25 cellular contexts compared by ENCODE assay signal in genomic region chr19:5882421-5882968, GRCh38. TPM values are rescaled to one million over a fixed set of nuclear protein-coding genes. Genes with fewer than 3 reads are reported as not detected.
A peak's percentile ranks its signal among the peaks of the same experiment; 100 is the strongest.
DNase-seq lines count a peak whose midpoint lies in the region; ATAC-seq, FAIRE-seq and TF ChIP-seq lines count a peak whose summit lies in the region.
"Had no signal": no experiment of that assay in that cellular context is flagged by ENCODE, and none has a peak within 500 bp of the region (broad histone marks: within the 10 kb centered on the region; RNA-seq: fewer than 3 reads in every experiment).

No MANE protein-coding gene starts in this region.

- no peaks in the 10 kb centered on the region for H3K4me1 Mint-ChIP-seq in CD4-positive, alpha-beta memory T cell
- H3K4me1 Mint-ChIP-seq: activated naive CD4-positive, alpha-beta T cell treated with anti-CD3 and anti-CD28 coated beads, Interleukin-2, amount 50 U/mL, for 24 hours; central memory CD8-positive, alpha-beta T cell had no signal

- H3K4me2 ChIP-seq in HepG2 (ENCODE audit: low read depth, low read length), result no peak overlapping the region

- H4K20me1 ChIP-seq in HepG2 (ENCODE audit: insufficient read depth, low read length), result no peaks in the 10 kb centered on the region

- no TSS peak for BruUV-seq in HepG2 (replicated peaks; lab: Mats Ljungman, UMichigan)

- no peaks in the 10 kb centered on the region for H3K36me3 Mint-ChIP-seq in CD4-positive, alpha-beta memory T cell
- H3K36me3 Mint-ChIP-seq: activated naive CD4-positive, alpha-beta T cell treated with anti-CD3 and anti-CD28 coated beads, Interleukin-2, amount 50 U/mL, for 24 hours; natural killer cell treated with Interleukin-12 subunit alpha and Interleukin-12 subunit beta and Interleukin-15 and Interleukin-18, amount 100 ng/mL, for 72 hours; stimulated activated naive B cell treated with anti-CD40 and anti-IgM and Interleukin-4, amounts not matched to agents 10 μg/mL and 1 μg/mL and 100 μg/mL, for 72 hours had no signal

- no peak for FAIRE-seq in HepG2 (lab: Jason Lieb, UNC)
- FAIRE-seq: GM18507, HTR-8/SVneo had no signal

- H3K4me3 ChIP-seq in HepG2 (replicated peaks in 1 of 3; ENCODE audit: insufficient read depth in 1 of 3, low read depth in 2 of 3, low read length in 3 of 3), result no peak overlapping the region
- H3K4me3 ChIP-seq in right lobe of liver, result no peak overlapping the region
- H3K4me3 ChIP-seq in CD4-positive, alpha-beta memory T cell (ENCODE audit: low read length in 2 of 2), result no peak overlapping the region
- H3K4me3 ChIP-seq: ascending aorta, thyroid gland had no signal

- POLR2A ChIA-PET in HepG2 (lab: Yijun Ruan, JAX), result interaction anchor here (1.2 to 2.1 kb wide), 2 partner anchors 21 to 54 kb away, joined by 4 to 8 read pairs; partner anchors contain the start of gene NDUFA11
- POLR2A ChIA-PET in CD4-positive, alpha-beta memory T cell (lab: Charles Lee; ENCODE audit: partially characterized antibody), result no interaction called here

- in situ Hi-C loops in HepG2 (cut with HindIII; ENCODE audit: extremely low pct_ligation_motif_present, low pct_unique_long_range_greater_than_20kb), result no loop called here

- WGBS in HepG2 (ENCODE audit: low lambda C conversion rate), result 89% methylated on average over 6 of the region's 9 CpGs
- 59% methylated on average over 7 of the region's 9 CpGs for WGBS in right lobe of liver (ENCODE audit: insufficient coverage, low coverage, low lambda C conversion rate, missing lambda C conversion rate)

- TF ChIP-seq POLR2A in HepG2 (IDR thresholded peaks at IDR 0.05; ENCODE audit: insufficient read depth in 1 of 2, low read depth in 2 of 2, low read length in 2 of 2), result no peak
- no peak for TF ChIP-seq POLR2A in right lobe of liver (IDR thresholded peaks at IDR 0.05)

- peak overlapping the region in 1 of 7 donors; percentile 12 for H3K27ac Mint-ChIP-seq in CD4-positive, alpha-beta memory T cell
- H3K27ac Mint-ChIP-seq: activated naive CD4-positive, alpha-beta T cell treated with anti-CD3 and anti-CD28 coated beads, Interleukin-2, amount 50 U/mL, for 24 hours; activated T-cell treated with anti-CD3 and anti-CD28 coated beads, Interleukin-2, amount 50 U/mL, for 72 hours; natural killer cell treated with Interleukin-12 subunit alpha and Interleukin-12 subunit beta and Interleukin-15 and Interleukin-18, amount 100 ng/mL, for 72 hours; stimulated activated naive B cell treated with anti-CD40 and anti-IgM and Interleukin-4, amounts not matched to agents 10 μg/mL and 1 μg/mL and 100 μg/mL, for 72 hours had no signal

- H3K4me1 ChIP-seq in HepG2 (ENCODE audit: insufficient read depth, low read length), result peaks cover 82% of the 10 kb centered on the region
- H3K4me1 ChIP-seq in right lobe of liver, result peaks cover 0 to 30% (median 11%) of the 10 kb centered on the region in 4 donors
- H3K4me1 ChIP-seq in CD4-positive, alpha-beta memory T cell (ENCODE audit: insufficient read depth, low read length), result no peaks in the 10 kb centered on the region

- no peaks in the 10 kb centered on the region for H3K36me3 ChIP-seq in HepG2 (replicated peaks in 1 of 2; ENCODE audit: control insufficient read depth in 1 of 2, insufficient read depth in 2 of 2, low read length in 2 of 2)
- H3K36me3 ChIP-seq in right lobe of liver, result no peaks in the 10 kb centered on the region
- no peaks in the 10 kb centered on the region for H3K36me3 ChIP-seq in CD4-positive, alpha-beta memory T cell (ENCODE audit: insufficient read depth, low read length)
- H3K36me3 ChIP-seq: ascending aorta, thyroid gland had no signal

- H3K79me2 ChIP-seq in HepG2 (ENCODE audit: insufficient read depth, low read length), result no peaks in the 10 kb centered on the region

- TF ChIP-seq RAD21 in HepG2 (CRISPR knock-in tag; IDR thresholded peaks at IDR 0.05), result no peak

- H3K27ac ChIP-seq in HepG2 (ENCODE audit: extremely low read length, insufficient read depth, low read length) (peak overlapping the region; percentile 40), right lobe of liver (no peak overlapping the region)
- H3K27ac ChIP-seq in CD4-positive, alpha-beta memory T cell (ENCODE audit: low read depth, low read length), result no peak overlapping the region
- H3K27ac ChIP-seq: ascending aorta, C4-2B had no signal

- TF ChIP-seq EP300 in HepG2 (IDR thresholded peaks at IDR 0.05; ENCODE audit: low read depth in 2 of 2, low read length in 2 of 2) (no peak), HepG2 (CRISPR knock-in tag; IDR thresholded peaks at IDR 0.05; ENCODE audit: borderline replicate concordance) (no peak)

- H3K9me3 ChIP-seq in HepG2 (ENCODE audit: low read length) (no peaks in the 10 kb centered on the region), right lobe of liver (no peaks in the 10 kb centered on the region)
- no peaks in the 10 kb centered on the region for H3K9me3 ChIP-seq in CD4-positive, alpha-beta memory T cell (ENCODE audit: control insufficient read depth in 1 of 2, low read length in 2 of 2)
- H3K9me3 ChIP-seq: ascending aorta, thyroid gland had no signal

- ATAC-seq in HepG2 (no peak), right lobe of liver (no peak), HG02938 (IDR thresholded peaks at IDR 0.05; ENCODE audit: unreplicated experiment) (no peak)
- ATAC-seq: activated T-cell treated with anti-CD3 and anti-CD28 coated beads, Interleukin-2, amount 50 U/mL, for 72 hours; natural killer cell treated with Interleukin-12 subunit alpha and Interleukin-12 subunit beta and Interleukin-15 and Interleukin-18, amount 100 ng/mL, for 72 hours; stimulated activated naive B cell treated with anti-CD40 and anti-IgM and Interleukin-4, amounts not matched to agents 10 μg/mL and 1 μg/mL and 100 μg/mL, for 72 hours had no signal

- no peak overlapping the region for H3K4me3 Mint-ChIP-seq in CD4-positive, alpha-beta memory T cell
- H3K4me3 Mint-ChIP-seq: activated naive CD4-positive, alpha-beta T cell treated with anti-CD3 and anti-CD28 coated beads, Interleukin-2, amount 50 U/mL, for 24 hours; activated T-cell treated with anti-CD3 and anti-CD28 coated beads, Interleukin-2, amount 50 U/mL, for 72 hours; central memory CD8-positive, alpha-beta T cell; natural killer cell treated with Interleukin-12 subunit alpha and Interleukin-12 subunit beta and Interleukin-15 and Interleukin-18, amount 100 ng/mL, for 72 hours; stimulated activated naive B cell treated with anti-CD40 and anti-IgM and Interleukin-4, amounts not matched to agents 10 μg/mL and 1 μg/mL and 100 μg/mL, for 72 hours had no signal

- intact Hi-C loops in HepG2 (cut with micrococcal nuclease; ENCODE audit: unreplicated experiment), result no loop called here
- intact Hi-C loops in right lobe of liver (cut with DNase I), result no loop called here
- intact Hi-C loops in CD4-positive, alpha-beta memory T cell (cut with micrococcal nuclease), result no loop called here

- no peak overlapping the region for H2AFZ ChIP-seq in HepG2 (ENCODE audit: low read length)

- peaks cover 4 to 12% of the 10 kb centered on the region in 2 donors for H3K27me3 Mint-ChIP-seq in CD4-positive, alpha-beta memory T cell

- H3K27me3 ChIP-seq in HepG2 (ENCODE audit: control insufficient read depth in 1 of 2, insufficient read depth in 2 of 2, low read length in 2 of 2) (no peaks in the 10 kb centered on the region), right lobe of liver (no peaks in the 10 kb centered on the region)
- H3K27me3 ChIP-seq in CD4-positive, alpha-beta memory T cell (ENCODE audit: insufficient read depth, low read length), result no peaks in the 10 kb centered on the region
- H3K27me3 ChIP-seq: thyroid gland had no signal

- CTCF ChIA-PET in HepG2 (lab: Yijun Ruan, JAX; ENCODE audit: low intra/inter-chr PET ratio, low total read pairs), result no interaction called here
- CTCF ChIA-PET in CD4-positive, alpha-beta memory T cell (lab: Charles Lee; ENCODE audit: partially characterized antibody), result no interaction called here

- TF ChIP-seq CTCF in HepG2 (CRISPR knock-in tag; IDR thresholded peaks at IDR 0.05), result no peak
- TF ChIP-seq CTCF in right lobe of liver (IDR thresholded peaks at IDR 0.05), result no peak

- H3K9me3 Mint-ChIP-seq in CD4-positive, alpha-beta memory T cell, result no peaks in the 10 kb centered on the region
- H3K9me3 Mint-ChIP-seq: activated naive CD4-positive, alpha-beta T cell treated with anti-CD3 and anti-CD28 coated beads, Interleukin-2, amount 50 U/mL, for 24 hours; activated T-cell treated with anti-CD3 and anti-CD28 coated beads, Interleukin-2, amount 50 U/mL, for 72 hours; central memory CD8-positive, alpha-beta T cell; natural killer cell treated with Interleukin-12 subunit alpha and Interleukin-12 subunit beta and Interleukin-15 and Interleukin-18, amount 100 ng/mL, for 72 hours had no signal

- DNase-seq in HepG2 (ENCODE audit: low spot score), result no peak
- no peak for DNase-seq in right lobe of liver
- peak; percentile 43 for DNase-seq in iris pigment epithelial cell (ENCODE audit: low read depth)
- no peak for DNase-seq in AG20443 (ENCODE audit: low spot score)
- DNase-seq in CD4-positive, alpha-beta memory T cell, result no peak
- DNase-seq: activated CD4-positive, CD25-positive, alpha-beta regulatory T cell treated with anti-CD3 and anti-CD28 coated beads, Interleukin-2, amount 50 U/mL, for 72 hours; activated T-cell treated with anti-CD3 and anti-CD28 coated beads, Interleukin-2, amount 50 U/mL, for 72 hours; DMS 273 treated with DMSO at 0.1 percent for 48 hours; effector CD4-positive, alpha-beta T cell; erythroblast; NCI-H1105; stimulated activated CD4-positive, alpha-beta T cell treated with anti-CD3 and anti-CD28 coated beads, Interleukin-2, amount 100 ng/mL, for 24 hours; stimulated activated naive B cell treated with anti-CD40 and anti-IgM and Interleukin-4, amounts not matched to agents 10 μg/mL and 1 μg/mL and 100 μg/mL, for 72 hours; thyroid gland had no signal

- no peak overlapping the region for H3K9ac ChIP-seq in HepG2 (ENCODE audit: insufficient read depth, low read depth, low read length)

RNA-seq across cellular contexts. Expression of gene FUT5, which starts 12.2 kb away (rescaled TPM):
- total RNA-seq in HepG2 (2016; rRNA removed; fragmentation: Illumina TruSeq; extraction: Trizol) (not detected in 2 replicates), right lobe of liver (under 1 TPM in 4 of 6 experiments, not detected in 2; 0.13 to 0.97 (median 0.39) TPM)
- not detected in 2 replicates for total RNA-seq in HepG2 (2016; cell fraction: cytosol; rRNA removed; fragmentation: Illumina TruSeq; extraction: Trizol; ENCODE audit: low read depth)
- not detected in 2 replicates for total RNA-seq in HepG2 (2016; cell fraction: insoluble cytoplasmic fraction; rRNA removed; fragmentation: Illumina TruSeq; extraction: Trizol)
- total RNA-seq in HepG2 (2016; cell fraction: membrane; rRNA removed; fragmentation: Illumina TruSeq; extraction: Trizol), result not detected in 2 replicates
- not detected in 2 replicates for total RNA-seq in HepG2 (2016; cell fraction: nucleus; rRNA removed; fragmentation: Illumina TruSeq; extraction: Trizol)
- 0.03 and 0.10 TPM in 2 replicates for polyA plus RNA-seq in HepG2 (2011; rRNA removed)
- 0.03 and 0.05 TPM in 2 replicates for polyA plus RNA-seq in HepG2 (2011; cell fraction: cytosol; rRNA removed)
- polyA plus RNA-seq in HepG2 (2011; cell fraction: nucleus; rRNA removed), result 0.45 and 0.69 TPM in 2 replicates
- 0.35 TPM in 1 of 2 replicates, not detected in the other for polyA plus RNA-seq in HepG2 (2012)
- polyA plus RNA-seq in HepG2 (2016; cell fraction: cytosol; fragmentation: Illumina TruSeq; extraction: Trizol; ENCODE audit: low read depth), result not detected in 2 replicates
- not detected in 2 replicates for polyA plus RNA-seq in HepG2 (2016; cell fraction: insoluble cytoplasmic fraction; fragmentation: Illumina TruSeq; extraction: Trizol; ENCODE audit: low read depth)
- not detected in 2 replicates for polyA plus RNA-seq in HepG2 (2016; cell fraction: membrane; fragmentation: Illumina TruSeq; extraction: Trizol; ENCODE audit: low read depth)
- polyA plus RNA-seq in HepG2 (2016; cell fraction: nucleus; fragmentation: Illumina TruSeq; extraction: Trizol; ENCODE audit: insufficient read depth, low read depth), result 0.32 TPM in 1 of 2 replicates, not detected in the other
- polyA minus RNA-seq in HepG2 (2011; rRNA and poly(A)+ RNA removed; ENCODE audit: low replicate concordance), result 0.08 and 0.14 TPM in 2 replicates
- polyA minus RNA-seq in HepG2 (2011; cell fraction: cytosol; rRNA and poly(A)+ RNA removed), result not detected in 2 replicates
- 1.1 and 1.4 TPM in 2 replicates for polyA minus RNA-seq in HepG2 (2011; cell fraction: nucleus; rRNA and poly(A)+ RNA removed)
- total RNA-seq in CD4-positive, alpha-beta memory T cell, result under 1 TPM in 1 of 2 experiments, not detected in 1; 0.17 TPM
- not detected for polyA plus RNA-seq in CD4-positive, alpha-beta memory T cell
- total RNA-seq: ascending aorta; G401; LHCN-M2; natural killer cell treated with Interleukin-12 subunit alpha and Interleukin-12 subunit beta and Interleukin-15 and Interleukin-18, amount 100 ng/mL, for 72 hours; skeletal muscle tissue; thyroid gland had no signal

RNA-seq across cellular contexts. Expression of gene NDUFA11, which starts 21.1 kb away (rescaled TPM):
- 378 and 396 TPM in 2 replicates for total RNA-seq in HepG2 (2016; rRNA removed; fragmentation: Illumina TruSeq; extraction: Trizol)
- 206 and 277 TPM in 2 replicates for total RNA-seq in HepG2 (2016; cell fraction: cytosol; rRNA removed; fragmentation: Illumina TruSeq; extraction: Trizol; ENCODE audit: low read depth)
- total RNA-seq in HepG2 (2016; cell fraction: insoluble cytoplasmic fraction; rRNA removed; fragmentation: Illumina TruSeq; extraction: Trizol), result 384 and 456 TPM in 2 replicates
- total RNA-seq in HepG2 (2016; cell fraction: membrane; rRNA removed; fragmentation: Illumina TruSeq; extraction: Trizol), result 192 and 280 TPM in 2 replicates
- 124 and 130 TPM in 2 replicates for total RNA-seq in HepG2 (2016; cell fraction: nucleus; rRNA removed; fragmentation: Illumina TruSeq; extraction: Trizol)
- polyA plus RNA-seq in HepG2 (2011; rRNA removed), result 286 and 302 TPM in 2 replicates
- 407 and 879 TPM in 2 replicates for polyA plus RNA-seq in HepG2 (2011; cell fraction: cytosol; rRNA removed)
- 341 and 384 TPM in 2 replicates for polyA plus RNA-seq in HepG2 (2011; cell fraction: nucleus; rRNA removed)
- polyA plus RNA-seq in HepG2 (2012), result 182 and 188 TPM in 2 replicates
- polyA plus RNA-seq in HepG2 (2016; cell fraction: cytosol; fragmentation: Illumina TruSeq; extraction: Trizol; ENCODE audit: low read depth), result 245 and 314 TPM in 2 replicates
- 420 and 459 TPM in 2 replicates for polyA plus RNA-seq in HepG2 (2016; cell fraction: insoluble cytoplasmic fraction; fragmentation: Illumina TruSeq; extraction: Trizol; ENCODE audit: low read depth)
- polyA plus RNA-seq in HepG2 (2016; cell fraction: membrane; fragmentation: Illumina TruSeq; extraction: Trizol; ENCODE audit: low read depth), result 204 and 246 TPM in 2 replicates
- 232 and 235 TPM in 2 replicates for polyA plus RNA-seq in HepG2 (2016; cell fraction: nucleus; fragmentation: Illumina TruSeq; extraction: Trizol; ENCODE audit: insufficient read depth, low read depth)
- 32.1 and 88.3 TPM in 2 replicates for polyA minus RNA-seq in HepG2 (2011; rRNA and poly(A)+ RNA removed; ENCODE audit: low replicate concordance)
- polyA minus RNA-seq in HepG2 (2011; cell fraction: cytosol; rRNA and poly(A)+ RNA removed), result 38.6 and 41.0 TPM in 2 replicates
- 16.5 and 21.2 TPM in 2 replicates for polyA minus RNA-seq in HepG2 (2011; cell fraction: nucleus; rRNA and poly(A)+ RNA removed)
- 100 to 1,000 TPM; 108 to 161 (median 157) TPM for total RNA-seq in right lobe of liver
- total RNA-seq in CD4-positive, alpha-beta memory T cell, result 100 to 1,000 TPM; 139 to 153 TPM
- 100 to 1,000 TPM; 330 to 388 TPM for polyA plus RNA-seq in CD4-positive, alpha-beta memory T cell

RNA-seq across cellular contexts. Expression of gene VMAC, which starts 22.2 kb away (rescaled TPM):
- total RNA-seq in HepG2 (2016; rRNA removed; fragmentation: Illumina TruSeq; extraction: Trizol) (1.2 and 2.4 TPM in 2 replicates), right lobe of liver (1 to 10 TPM; 1.7 to 3.9 (median 2.8) TPM)
- 1.2 and 2.0 TPM in 2 replicates for total RNA-seq in HepG2 (2016; cell fraction: cytosol; rRNA removed; fragmentation: Illumina TruSeq; extraction: Trizol; ENCODE audit: low read depth)
- 1.1 and 2.6 TPM in 2 replicates for total RNA-seq in HepG2 (2016; cell fraction: insoluble cytoplasmic fraction; rRNA removed; fragmentation: Illumina TruSeq; extraction: Trizol)
- total RNA-seq in HepG2 (2016; cell fraction: membrane; rRNA removed; fragmentation: Illumina TruSeq; extraction: Trizol), result 1.6 and 2.0 TPM in 2 replicates
- 2.4 and 2.8 TPM in 2 replicates for total RNA-seq in HepG2 (2016; cell fraction: nucleus; rRNA removed; fragmentation: Illumina TruSeq; extraction: Trizol)
- 2.4 and 3.1 TPM in 2 replicates for polyA plus RNA-seq in HepG2 (2011; rRNA removed)
- 1.3 and 1.9 TPM in 2 replicates for polyA plus RNA-seq in HepG2 (2011; cell fraction: cytosol; rRNA removed)
- 12.9 and 13.7 TPM in 2 replicates for polyA plus RNA-seq in HepG2 (2011; cell fraction: nucleus; rRNA removed)
- polyA plus RNA-seq in HepG2 (2012), result 0.61 and 1.0 TPM in 2 replicates
- polyA plus RNA-seq in HepG2 (2016; cell fraction: cytosol; fragmentation: Illumina TruSeq; extraction: Trizol; ENCODE audit: low read depth), result 0.49 and 0.65 TPM in 2 replicates
- 0.78 and 1.4 TPM in 2 replicates for polyA plus RNA-seq in HepG2 (2016; cell fraction: insoluble cytoplasmic fraction; fragmentation: Illumina TruSeq; extraction: Trizol; ENCODE audit: low read depth)
- polyA plus RNA-seq in HepG2 (2016; cell fraction: membrane; fragmentation: Illumina TruSeq; extraction: Trizol; ENCODE audit: low read depth), result 0.82 and 0.91 TPM in 2 replicates
- 4.8 and 5.0 TPM in 2 replicates for polyA plus RNA-seq in HepG2 (2016; cell fraction: nucleus; fragmentation: Illumina TruSeq; extraction: Trizol; ENCODE audit: insufficient read depth, low read depth)
- polyA minus RNA-seq in HepG2 (2011; rRNA and poly(A)+ RNA removed; ENCODE audit: low replicate concordance), result 0.33 and 2.8 TPM in 2 replicates
- polyA minus RNA-seq in HepG2 (2011; cell fraction: cytosol; rRNA and poly(A)+ RNA removed), result 0.59 and 1.2 TPM in 2 replicates
- 3.7 and 4.2 TPM in 2 replicates for polyA minus RNA-seq in HepG2 (2011; cell fraction: nucleus; rRNA and poly(A)+ RNA removed)
- total RNA-seq in CD4-positive, alpha-beta memory T cell, result 10 to 100 TPM; 36.6 to 37.5 TPM
- polyA plus RNA-seq in CD4-positive, alpha-beta memory T cell, result 1 to 10 TPM; 5.6 to 6.3 TPM

RNA-seq across cellular contexts. Expression of gene FUT3, which starts 31.2 kb away (rescaled TPM):
- total RNA-seq in HepG2 (2016; rRNA removed; fragmentation: Illumina TruSeq; extraction: Trizol) (0.20 and 0.53 TPM in 2 replicates), right lobe of liver (1 to 10 TPM in 1 of 6 experiments, under 1 TPM in 5; 0.19 to 1.4 (median 0.33) TPM)
- total RNA-seq in HepG2 (2016; cell fraction: cytosol; rRNA removed; fragmentation: Illumina TruSeq; extraction: Trizol; ENCODE audit: low read depth), result 0.10 TPM in 1 of 2 replicates, not detected in the other
- total RNA-seq in HepG2 (2016; cell fraction: insoluble cytoplasmic fraction; rRNA removed; fragmentation: Illumina TruSeq; extraction: Trizol), result 0.39 TPM in 1 of 2 replicates, not detected in the other
- 0.14 and 0.15 TPM in 2 replicates for total RNA-seq in HepG2 (2016; cell fraction: membrane; rRNA removed; fragmentation: Illumina TruSeq; extraction: Trizol)
- 0.34 TPM in 1 of 2 replicates, not detected in the other for total RNA-seq in HepG2 (2016; cell fraction: nucleus; rRNA removed; fragmentation: Illumina TruSeq; extraction: Trizol)
- 1.1 and 1.6 TPM in 2 replicates for polyA plus RNA-seq in HepG2 (2011; rRNA removed)
- polyA plus RNA-seq in HepG2 (2011; cell fraction: cytosol; rRNA removed), result 0.74 and 0.86 TPM in 2 replicates
- 0.96 and 1.5 TPM in 2 replicates for polyA plus RNA-seq in HepG2 (2011; cell fraction: nucleus; rRNA removed)
- polyA plus RNA-seq in HepG2 (2012), result 0.52 and 2.4 TPM in 2 replicates
- 0.07 TPM in 1 of 2 replicates, not detected in the other for polyA plus RNA-seq in HepG2 (2016; cell fraction: cytosol; fragmentation: Illumina TruSeq; extraction: Trizol; ENCODE audit: low read depth)
- 0.12 and 0.23 TPM in 2 replicates for polyA plus RNA-seq in HepG2 (2016; cell fraction: insoluble cytoplasmic fraction; fragmentation: Illumina TruSeq; extraction: Trizol; ENCODE audit: low read depth)
- polyA plus RNA-seq in HepG2 (2016; cell fraction: membrane; fragmentation: Illumina TruSeq; extraction: Trizol; ENCODE audit: low read depth), result 0.17 TPM in 1 of 2 replicates, not detected in the other
- 0.57 and 0.83 TPM in 2 replicates for polyA plus RNA-seq in HepG2 (2016; cell fraction: nucleus; fragmentation: Illumina TruSeq; extraction: Trizol; ENCODE audit: insufficient read depth, low read depth)
- polyA minus RNA-seq in HepG2 (2011; rRNA and poly(A)+ RNA removed; ENCODE audit: low replicate concordance), result 0.80 TPM in 1 of 2 replicates, not detected in the other
- polyA minus RNA-seq in HepG2 (2011; cell fraction: cytosol; rRNA and poly(A)+ RNA removed), result 0.69 TPM in 1 of 2 replicates, not detected in the other
- 0.26 and 2.9 TPM in 2 replicates for polyA minus RNA-seq in HepG2 (2011; cell fraction: nucleus; rRNA and poly(A)+ RNA removed)
- total RNA-seq in CD4-positive, alpha-beta memory T cell, result under 1 TPM in 1 of 2 experiments, not detected in 1; 0.15 TPM
- polyA plus RNA-seq in CD4-positive, alpha-beta memory T cell, result not detected
- total RNA-seq: ascending aorta; G401; LHCN-M2; natural killer cell treated with Interleukin-12 subunit alpha and Interleukin-12 subunit beta and Interleukin-15 and Interleukin-18, amount 100 ng/mL, for 72 hours; skeletal muscle tissue had no signal

RNA-seq across cellular contexts. Expression of gene CAPS, which starts 31.6 kb away (rescaled TPM):
- 1.7 and 3.1 TPM in 2 replicates for total RNA-seq in HepG2 (2016; rRNA removed; fragmentation: Illumina TruSeq; extraction: Trizol)
- total RNA-seq in HepG2 (2016; cell fraction: cytosol; rRNA removed; fragmentation: Illumina TruSeq; extraction: Trizol; ENCODE audit: low read depth), result 0.40 and 0.53 TPM in 2 replicates
- total RNA-seq in HepG2 (2016; cell fraction: insoluble cytoplasmic fraction; rRNA removed; fragmentation: Illumina TruSeq; extraction: Trizol), result 1.1 and 3.0 TPM in 2 replicates
- 1.2 and 1.4 TPM in 2 replicates for total RNA-seq in HepG2 (2016; cell fraction: membrane; rRNA removed; fragmentation: Illumina TruSeq; extraction: Trizol)
- 2.6 and 2.9 TPM in 2 replicates for total RNA-seq in HepG2 (2016; cell fraction: nucleus; rRNA removed; fragmentation: Illumina TruSeq; extraction: Trizol)
- 3.1 and 4.5 TPM in 2 replicates for polyA plus RNA-seq in HepG2 (2011; rRNA removed)
- 2.9 and 3.5 TPM in 2 replicates for polyA plus RNA-seq in HepG2 (2011; cell fraction: cytosol; rRNA removed)
- 19.5 and 22.9 TPM in 2 replicates for polyA plus RNA-seq in HepG2 (2011; cell fraction: nucleus; rRNA removed)
- polyA plus RNA-seq in HepG2 (2012), result 1.8 and 1.9 TPM in 2 replicates
- polyA plus RNA-seq in HepG2 (2016; cell fraction: cytosol; fragmentation: Illumina TruSeq; extraction: Trizol; ENCODE audit: low read depth), result 0.40 and 0.43 TPM in 2 replicates
- 1.1 and 1.4 TPM in 2 replicates for polyA plus RNA-seq in HepG2 (2016; cell fraction: insoluble cytoplasmic fraction; fragmentation: Illumina TruSeq; extraction: Trizol; ENCODE audit: low read depth)
- 0.61 and 0.87 TPM in 2 replicates for polyA plus RNA-seq in HepG2 (2016; cell fraction: membrane; fragmentation: Illumina TruSeq; extraction: Trizol; ENCODE audit: low read depth)
- polyA plus RNA-seq in HepG2 (2016; cell fraction: nucleus; fragmentation: Illumina TruSeq; extraction: Trizol; ENCODE audit: insufficient read depth, low read depth), result 10.1 and 13.8 TPM in 2 replicates
- polyA minus RNA-seq in HepG2 (2011; rRNA and poly(A)+ RNA removed; ENCODE audit: low replicate concordance), result 0.28 and 3.1 TPM in 2 replicates
- 0.40 and 1.1 TPM in 2 replicates for polyA minus RNA-seq in HepG2 (2011; cell fraction: cytosol; rRNA and poly(A)+ RNA removed)
- 3.0 and 3.1 TPM in 2 replicates for polyA minus RNA-seq in HepG2 (2011; cell fraction: nucleus; rRNA and poly(A)+ RNA removed)
- 1 to 10 TPM; 1.1 to 7.9 (median 5.0) TPM for total RNA-seq in right lobe of liver
- 10 to 100 TPM; 65.0 to 68.0 TPM for total RNA-seq in CD4-positive, alpha-beta memory T cell
- polyA plus RNA-seq in CD4-positive, alpha-beta memory T cell, result 1 to 10 TPM; 1.7 to 4.3 TPM

Comparison
In these comparisons a context has a peak if more than half of its experiments do, and no peak if none do; other contexts are left out.
1. RNA of gene VMAC, which starts 22.2 kb away (total RNA-seq): 36.6 to 37.5 TPM in CD4-positive, alpha-beta memory T cell; 1.7 to 3.9 TPM in right lobe of liver and 1.1 to 2.8 TPM in HepG2; every median in the first group is over 4 times any median in the second.